20 cellular contexts compared by ENCODE assay signal in the genomic region with DNA sequence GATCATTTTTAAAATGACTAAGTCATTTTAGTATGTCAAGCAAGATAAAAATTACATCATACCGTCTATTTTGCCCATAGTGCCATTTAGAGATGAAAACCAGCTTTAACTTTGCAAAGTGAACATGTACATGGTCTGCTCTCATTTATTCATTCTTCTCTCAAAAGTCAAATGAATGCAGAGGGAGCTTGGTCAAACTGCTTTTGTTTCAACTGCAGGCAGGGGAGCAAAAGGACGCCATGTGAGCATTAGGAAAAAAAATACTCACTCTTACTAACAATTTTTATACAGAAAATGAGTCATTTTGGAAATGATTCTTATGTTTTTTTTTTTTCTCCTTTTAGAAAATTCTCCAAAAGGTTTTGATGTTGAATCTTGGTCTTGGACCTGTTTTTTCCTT. TPM values are rescaled to one million over a fixed set of nuclear protein-coding genes. Genes with fewer than 3 reads are reported as not detected.
DNase-seq lines count a peak whose midpoint lies in the region; ATAC-seq and TF ChIP-seq lines count a peak whose summit lies in the region.
"Had no signal": no experiment of that assay in that cellular context is flagged by ENCODE, and none has a peak within 500 bp of the region (broad histone marks: within the 10 kb centered on the region; RNA-seq: fewer than 3 reads in every experiment).

No MANE protein-coding gene starts in this region.

- dilution Hi-C loops in mammary epithelial cell (cut with HindIII; ENCODE audit: low sequenced_read_pairs): no loop called here

- H3K79me2 ChIP-seq in mammary epithelial cell (ENCODE audit: insufficient read depth, low read length) (no peaks in the 10 kb centered on the region), Karpas-422 (ENCODE audit: low read length) (no peaks in the 10 kb centered on the region)

- BruUV-seq in mammary epithelial cell (replicated peaks; lab: Mats Ljungman, UMichigan) (TSS peak; percentile 15), MCF 10A (replicated peaks; lab: Mats Ljungman, UMichigan) (no TSS peak)

- in situ Hi-C loops in mammary epithelial cell (cut with MboI; ENCODE audit: low sequenced_read_pairs in 2 of 2): no loop called here

- H3K9me3 Mint-ChIP-seq in MCF 10A (ENCODE audit: unreplicated experiment): no peaks in the 10 kb centered on the region
- H3K9me3 Mint-ChIP-seq in activated naive CD8-positive, alpha-beta T cell treated with anti-CD3 and anti-CD28 coated beads for 36 hours: no peaks in the 10 kb centered on the region

- H3K4me1 ChIP-seq in mammary epithelial cell (ENCODE audit: insufficient read depth, low read length): no peaks in the 10 kb centered on the region
- H3K4me1 ChIP-seq in aorta (ENCODE audit: control insufficient read depth in 1 of 2, insufficient read depth in 2 of 2, low read length in 2 of 2): no peaks in the 10 kb centered on the region
- H3K4me1 ChIP-seq in Karpas-422 (ENCODE audit: low read length): peaks cover 6% of the 10 kb centered on the region; the same call in 1 of the 2 replicates
- H3K4me1 ChIP-seq: SJCRH30 had no signal

- no peak overlapping the region for H3K4me2 ChIP-seq in mammary epithelial cell (ENCODE audit: insufficient read depth, low read depth, low read length)
- H3K4me2 ChIP-seq in Karpas-422 (ENCODE audit: low read depth, low read length, poor library complexity, severe bottlenecking): no peak overlapping the region

- no peak overlapping the region for H3K27ac Mint-ChIP-seq in MCF 10A (ENCODE audit: low read depth, unreplicated experiment)
- H3K27ac Mint-ChIP-seq in activated naive CD8-positive, alpha-beta T cell treated with anti-CD3 and anti-CD28 coated beads for 36 hours: peak overlapping the region; percentile 72

- H3K9me2 ChIP-seq in Karpas-422 (replicated peaks; ENCODE audit: insufficient read depth, low read length): no peaks in the 10 kb centered on the region

- intact Hi-C loops in mammary epithelial cell (cut with micrococcal nuclease) (no loop called here), MCF 10A (cut with micrococcal nuclease) (no loop called here), aorta (cut with DNase I) (no loop called here)

- no peak overlapping the region for H3K27ac ChIP-seq in mammary epithelial cell (ENCODE audit: insufficient read depth, low read depth, low read length)
- no peak overlapping the region for H3K27ac ChIP-seq in aorta (ENCODE audit: low read depth in 1 of 2, low read length in 2 of 2)
- H3K27ac ChIP-seq in Karpas-422 (ENCODE audit: low read length): no peak overlapping the region
- H3K27ac ChIP-seq: SJCRH30 had no signal

- H3K9ac ChIP-seq in mammary epithelial cell (ENCODE audit: insufficient read depth, low read length) (no peak overlapping the region), Karpas-422 (ENCODE audit: low read length) (no peak overlapping the region)

- peaks cover 89% of the 10 kb centered on the region for H3K36me3 Mint-ChIP-seq in MCF 10A (ENCODE audit: insufficient read depth, unreplicated experiment)
- H3K36me3 Mint-ChIP-seq in activated naive CD8-positive, alpha-beta T cell treated with anti-CD3 and anti-CD28 coated beads for 36 hours: peaks cover 49% of the 10 kb centered on the region

- H3K36me3 ChIP-seq in mammary epithelial cell (ENCODE audit: insufficient read depth, low read length): peaks cover 10% of the 10 kb centered on the region
- H3K36me3 ChIP-seq in aorta (ENCODE audit: control insufficient read depth in 1 of 2, insufficient read depth in 2 of 2, low read length in 1 of 2): no peaks in the 10 kb centered on the region
- peaks cover 13% of the 10 kb centered on the region; the same call in 1 of the 2 replicates for H3K36me3 ChIP-seq in Karpas-422 (ENCODE audit: insufficient read depth, low read length)

- no peaks in the 10 kb centered on the region for H3K27me3 Mint-ChIP-seq in MCF 10A (ENCODE audit: insufficient read depth, unreplicated experiment)
- no peaks in the 10 kb centered on the region for H3K27me3 Mint-ChIP-seq in activated naive CD8-positive, alpha-beta T cell treated with anti-CD3 and anti-CD28 coated beads for 36 hours

- H3K4me1 Mint-ChIP-seq in MCF 10A (ENCODE audit: insufficient read depth, unreplicated experiment): no peaks in the 10 kb centered on the region
- peaks cover 53% of the 10 kb centered on the region for H3K4me1 Mint-ChIP-seq in activated naive CD8-positive, alpha-beta T cell treated with anti-CD3 and anti-CD28 coated beads for 36 hours

- POLR2A ChIA-PET in MCF 10A (lab: Yijun Ruan, JAX): interaction anchor here (3.0 kb wide), 1 partner anchor 9 kb away, joined by 10 read pairs; no protein-coding TSS in a partner anchor

- no peak overlapping the region for H3K4me3 Mint-ChIP-seq in MCF 10A (ENCODE audit: unreplicated experiment)
- no peak overlapping the region for H3K4me3 Mint-ChIP-seq in activated naive CD8-positive, alpha-beta T cell treated with anti-CD3 and anti-CD28 coated beads for 36 hours

- 100% methylated on average over 2 of the region's 2 CpGs for WGBS in mammary epithelial cell (ENCODE audit: low coverage, missing lambda C conversion rate)
- 19 to 26% methylated on average over 2 of the region's 2 CpGs for WGBS in aorta, 2 donors

- no peak overlapping the region for H2AFZ ChIP-seq in mammary epithelial cell (ENCODE audit: low read depth, low read length)
- H2AFZ ChIP-seq in Karpas-422 (ENCODE audit: low read length): no peak overlapping the region

- no peaks in the 10 kb centered on the region for H3K27me3 ChIP-seq in mammary epithelial cell (ENCODE audit: insufficient read depth, low read length)
- H3K27me3 ChIP-seq in aorta (ENCODE audit: control insufficient read depth in 1 of 2, insufficient read depth in 2 of 2, low read length in 1 of 2): no peaks in the 10 kb centered on the region
- H3K27me3 ChIP-seq in Karpas-422 (ENCODE audit: low read length): no peaks in the 10 kb centered on the region
- H3K27me3 ChIP-seq: SJCRH30 had no signal

- TF ChIP-seq CTCF in mammary epithelial cell (conservative IDR thresholded peaks at IDR 0.05 in 1 of 2, IDR thresholded peaks at IDR 0.05 in 1 of 2; ENCODE audit: extremely low read depth in 1 of 2, insufficient read depth in 1 of 2, low read depth in 1 of 2, low read length in 2 of 2) (no peak), MCF 10A (IDR thresholded peaks at IDR 0.05; ENCODE audit: unreplicated experiment) (no peak), fibroblast of the aortic adventitia (IDR thresholded peaks at IDR 0.05; ENCODE audit: insufficient read depth, low read length) (no peak)

- DNase-seq in mammary epithelial cell (no peak), MCF 10A (ENCODE audit: unreplicated experiment) (no peak), fibroblast of the aortic adventitia (ENCODE audit: low read depth) (peak; percentile 59), SKM-1 (lab: John Stamatoyannopoulos, UW; ENCODE audit: unreplicated experiment) (no peak), aorta (no peak), Karpas-422 (no peak)
- DNase-seq in activated naive CD8-positive, alpha-beta T cell treated with anti-CD3 and anti-CD28 coated beads for 36 hours: no peak
- DNase-seq: C1 segment of cervical spinal cord, H7, KG1, NCI-H1092, NCI-H1436 treated with DMSO at 0.1 percent for 48 hours, NCI-H2029, NCI-H2171, NCI-H446, NCI-H69, SJCRH30 had no signal

- H4K20me1 ChIP-seq in mammary epithelial cell (ENCODE audit: insufficient read depth, low read length) (no peaks in the 10 kb centered on the region), Karpas-422 (ENCODE audit: insufficient read depth, low read depth, low read length) (no peaks in the 10 kb centered on the region)

- no peaks in the 10 kb centered on the region for H3K9me3 ChIP-seq in mammary epithelial cell (replicated peaks; ENCODE audit: insufficient read depth, low read length)
- H3K9me3 ChIP-seq in aorta (ENCODE audit: control insufficient read depth, low read length): no peaks in the 10 kb centered on the region
- no peaks in the 10 kb centered on the region for H3K9me3 ChIP-seq in Karpas-422 (ENCODE audit: low read length)

- no peak overlapping the region for H3K4me3 ChIP-seq in mammary epithelial cell (replicated peaks in 1 of 3; ENCODE audit: insufficient read depth in 1 of 3, low read depth in 2 of 3, low read length in 3 of 3)
- no peak overlapping the region for H3K4me3 ChIP-seq in fibroblast of the aortic adventitia (ENCODE audit: low read depth, low read length)
- H3K4me3 ChIP-seq in aorta (ENCODE audit: low read length in 2 of 2): no peak overlapping the region
- H3K4me3 ChIP-seq in Karpas-422 (ENCODE audit: low read length): no peak overlapping the region
- H3K4me3 ChIP-seq: SJCRH30 had no signal

- CTCF ChIA-PET in mammary epithelial cell (lab: Charles Lee; ENCODE audit: low non-redundant PET) (no interaction called here), MCF 10A (lab: Yijun Ruan, JAX) (interaction anchor here (0.7 kb wide), 1 partner anchor 605 kb away, joined by 4 read pairs; no protein-coding TSS in a partner anchor)

- ATAC-seq in aorta (ENCODE audit: low FRiP score): no peak
- ATAC-seq: HepG2, Panc1 had no signal

RNA-seq across cellular contexts. Expression of a gene that starts 15.7 kb away (rescaled TPM):
- total RNA-seq in mammary epithelial cell: not detected
- not detected for polyA plus RNA-seq in mammary epithelial cell
- not detected for polyA minus RNA-seq in mammary epithelial cell
- not detected in 2 replicates for total RNA-seq in MCF 10A (2022)
- 1 to 10 TPM; 1.1 to 1.7 TPM for total RNA-seq in activated naive CD8-positive, alpha-beta T cell treated with anti-CD3 and anti-CD28 coated beads for 36 hours
- not detected in 2 replicates for total RNA-seq in fibroblast of the aortic adventitia (ENCODE audit: low replicate concordance)
- not detected for total RNA-seq in aorta
- 1 to 10 TPM in 1 of 2 donors, not detected in 1; 2.0 TPM for polyA plus RNA-seq in aorta
- not detected in 2 replicates for total RNA-seq in Karpas-422 (2014; rRNA removed; shearing (Covaris generic); ENCODE audit: low replicate concordance)
- total RNA-seq: H7, HepG2, M059J, SJCRH30 had no signal
- polyA plus RNA-seq: HepG2 had no signal
